ENCODE assay signal across 27 cellular contexts in genomic region chr13:40074338-40074737, GRCh38.
DNase-seq lines count a peak whose midpoint lies in the region; ATAC-seq and TF ChIP-seq lines count a peak whose summit lies in the region.
"Had no signal": no experiment of that assay in that cellular context is flagged by ENCODE, and none has a peak within 500 bp of the region (broad histone marks: within the 10 kb centered on the region; RNA-seq: fewer than 3 reads in every experiment).

No MANE protein-coding gene starts in this region.

- no peak overlapping the region for H3K4me3 Mint-ChIP-seq in HFFc6
- H3K4me3 Mint-ChIP-seq: activated T-helper 17 cell treated with anti-CD3 and anti-CD28 coated beads, Interleukin-2, amount 50 U/mL, for 72 hours; natural killer cell had no signal

- H3K27ac ChIP-seq in A673 (ENCODE audit: low read depth, low read length, poor library complexity, severe bottlenecking): no peak overlapping the region
- H3K27ac ChIP-seq: epithelial cell of prostate, sigmoid colon, upper lobe of left lung, VCaP had no signal

- ATAC-seq in omental fat pad (ENCODE audit: low FRiP score): peak; percentile 63
- ATAC-seq: activated naive CD4-positive, alpha-beta T cell treated with anti-CD3 and anti-CD28 coated beads, Interleukin-2, amount 50 U/mL, for 72 hours; activated T-helper 17 cell treated with anti-CD3 and anti-CD28 coated beads, Interleukin-2, amount 50 U/mL, for 72 hours; natural killer cell; SK-N-SH treated with all-trans-retinoic acid at 6 μM for 48 hours had no signal

- H3K27ac Mint-ChIP-seq in HFFc6: no peak overlapping the region
- H3K27ac Mint-ChIP-seq: activated naive CD4-positive, alpha-beta T cell treated with anti-CD3 and anti-CD28 coated beads, Interleukin-2, amount 50 U/mL, for 72 hours; activated T-helper 17 cell treated with anti-CD3 and anti-CD28 coated beads, Interleukin-2, amount 50 U/mL, for 72 hours; natural killer cell had no signal

- CTCF ChIA-PET in A673 (lab: Charles Lee): no interaction called here

- POLR2A ChIA-PET in A673 (lab: Charles Lee; ENCODE audit: low non-redundant PET): no interaction called here

- no peaks in the 10 kb centered on the region for H3K36me3 Mint-ChIP-seq in HFFc6 (ENCODE audit: low read depth)
- H3K36me3 Mint-ChIP-seq: natural killer cell had no signal

- H3K4me1 ChIP-seq in A673 (ENCODE audit: insufficient read depth, low read length, poor library complexity, severe bottlenecking): no peaks in the 10 kb centered on the region
- H3K4me1 ChIP-seq in adipocyte (ENCODE audit: control insufficient read depth, insufficient read depth, low read length): peaks cover 26% of the 10 kb centered on the region

- H3K9ac ChIP-seq in adipocyte (ENCODE audit: low read length): peak overlapping the region; percentile 53

- peaks cover 3% of the 10 kb centered on the region; the same call in 1 of the 2 replicates for H3K27me3 Mint-ChIP-seq in HFFc6 (ENCODE audit: insufficient read depth)
- H3K27me3 Mint-ChIP-seq: activated T-helper 17 cell treated with anti-CD3 and anti-CD28 coated beads, Interleukin-2, amount 50 U/mL, for 72 hours had no signal

- intact Hi-C loops in A673 (cut with micrococcal nuclease; ENCODE audit: unreplicated experiment): no loop called here

- H3K9me3 ChIP-seq in A673 (ENCODE audit: low read depth, low read length, poor library complexity, severe bottlenecking) (no peaks in the 10 kb centered on the region), adipocyte (ENCODE audit: control insufficient read depth, low read length) (no peaks in the 10 kb centered on the region)
- H3K9me3 ChIP-seq: sigmoid colon, upper lobe of left lung had no signal

- DNase-seq in A673 (ENCODE audit: low spot score): peak; percentile 51
- DNase-seq in adipocyte (ENCODE audit: low read depth): no peak
- peak; percentile 36 for DNase-seq in fibroblast of villous mesenchyme (ENCODE audit: low read depth)
- no peak for DNase-seq in omental fat pad (ENCODE audit: low spot score)
- DNase-seq in stimulated activated CD4-positive, alpha-beta T cell treated with anti-CD3 and anti-CD28 coated beads, Interleukin-4, amount 100 ng/mL, for 1 hour: no peak
- no peak for DNase-seq in NCI-H748 treated with DMSO at 0.1 percent for 48 hours (lab: John Stamatoyannopoulos, UW)
- DNase-seq in HFFc6: no peak
- no peak for DNase-seq in COLO829 (ENCODE audit: low spot score)
- DNase-seq: activated CD4-positive, alpha-beta T cell treated with anti-CD3 and anti-CD28 coated beads, Interleukin-2, amount 50 U/mL, for 1 hour; cerebellar nuclear complex; COR-L47; DMS79 treated with DMSO at 0.1 percent for 48 hours; foreskin melanocyte; hippocampal formation; natural killer cell; NCI-H1105; NCI-H2029; NCI-H2227 treated with DMSO at 0.1 percent for 48 hours; NCI-H69; sigmoid colon; stimulated activated CD8-positive, alpha-beta memory T cell treated with anti-CD3 and anti-CD28 coated beads, Interleukin-4, amount 100 ng/mL, for 48 hours had no signal

- H3K4me3 ChIP-seq in A673 (ENCODE audit: low read depth, low read length, poor library complexity, severe bottlenecking) (no peak overlapping the region), adipocyte (ENCODE audit: low read length) (peak overlapping the region; percentile 19), fibroblast of villous mesenchyme (ENCODE audit: low read depth, low read length) (no peak overlapping the region)
- H3K4me3 ChIP-seq: sigmoid colon, upper lobe of left lung had no signal

- H3K27me3 ChIP-seq in A673 (replicated peaks; ENCODE audit: insufficient read depth, low read depth, low read length, poor library complexity) (no peaks in the 10 kb centered on the region), adipocyte (replicated peaks; ENCODE audit: control insufficient read depth, insufficient read depth, low read length) (no peaks in the 10 kb centered on the region)
- H3K27me3 ChIP-seq: sigmoid colon, upper lobe of left lung had no signal

- H3K36me3 ChIP-seq in A673 (ENCODE audit: insufficient read depth, low read length, poor library complexity, severe bottlenecking) (no peaks in the 10 kb centered on the region), adipocyte (ENCODE audit: control insufficient read depth, insufficient read depth, low read length, severe bottlenecking) (no peaks in the 10 kb centered on the region)
- H3K36me3 ChIP-seq: sigmoid colon, upper lobe of left lung had no signal

- no peaks in the 10 kb centered on the region for H3K9me3 Mint-ChIP-seq in HFFc6
- H3K9me3 Mint-ChIP-seq: activated T-helper 17 cell treated with anti-CD3 and anti-CD28 coated beads, Interleukin-2, amount 50 U/mL, for 72 hours; natural killer cell had no signal

- BruUV-seq in A673 (replicated peaks; lab: Mats Ljungman, UMichigan): no TSS peak

- no peaks in the 10 kb centered on the region for H3K4me1 Mint-ChIP-seq in HFFc6 (ENCODE audit: low read depth)
- H3K4me1 Mint-ChIP-seq: natural killer cell had no signal

- TF ChIP-seq CTCF in A673 (conservative IDR thresholded peaks at IDR 0.05; ENCODE audit: low read depth, low read length) (no peak), fibroblast of villous mesenchyme (IDR thresholded peaks at IDR 0.05; ENCODE audit: insufficient read depth, low read depth, low read length) (no peak), omental fat pad (IDR thresholded peaks at IDR 0.05) (no peak), HFFc6 (IDR thresholded peaks at IDR 0.05) (no peak)

Comparison
In these comparisons a context has a peak if more than half of its experiments do, and no peak if none do; other contexts are left out.
1. DNase-seq: peak in A673 (single experiment) and fibroblast of villous mesenchyme (single experiment); none in adipocyte (single experiment), omental fat pad (single experiment), stimulated activated CD4-positive, alpha-beta T cell treated with anti-CD3 and anti-CD28 coated beads, Interleukin-4, amount 100 ng/mL, for 1 hour (single experiment), NCI-H748 treated with DMSO at 0.1 percent for 48 hours (single experiment), HFFc6 (single experiment) and COLO829 (single experiment).